1 cellular context compared by ENCODE assay signal in genomic region chr9:127526655-127527559, GRCh38.
TF ChIP-seq lines count a peak whose summit lies in the region.

No MANE protein-coding gene starts in this region.

TF ChIP-seq in H1, 55 proteins besides CTCF, POLR2A, EP300 and RAD21 (continued from another document):
- TF ChIP-seq CHD7 (IDR thresholded peaks at IDR 0.05; ENCODE audit: insufficient replicate concordance, low read length) (no peak), SAP30 (IDR thresholded peaks at IDR 0.05; ENCODE audit: insufficient read depth, insufficient replicate concordance, low read length) (no peak), HDAC6 (IDR thresholded peaks at IDR 0.05; ENCODE audit: low read depth, low read length) (no peak), CTBP2 (IDR thresholded peaks at IDR 0.05; ENCODE audit: borderline replicate concordance, insufficient read depth, insufficient read length, low read length) (no peak), GABPA (IDR thresholded peaks at IDR 0.05; ENCODE audit: borderline replicate concordance, insufficient read depth, low read length) (no peak), HDAC2 (IDR thresholded peaks at IDR 0.05; ENCODE audit: borderline replicate concordance in 1 of 2, low read depth in 2 of 2, low read length in 2 of 2) (no peak), CHD1 (IDR thresholded peaks at IDR 0.05; ENCODE audit: low read depth, low read length) (no peak), SP2 (IDR thresholded peaks at IDR 0.05; ENCODE audit: low read length) (no peak), MAX (IDR thresholded peaks at IDR 0.05) (no peak), JUN (IDR thresholded peaks at IDR 0.05; ENCODE audit: low read depth, low read length) (no peak), POLR2AphosphoS5 (IDR thresholded peaks at IDR 0.05; ENCODE audit: low read depth, low read length) (no peak)
